ENCODE assay signal across 25 cellular contexts in the genomic region with DNA sequence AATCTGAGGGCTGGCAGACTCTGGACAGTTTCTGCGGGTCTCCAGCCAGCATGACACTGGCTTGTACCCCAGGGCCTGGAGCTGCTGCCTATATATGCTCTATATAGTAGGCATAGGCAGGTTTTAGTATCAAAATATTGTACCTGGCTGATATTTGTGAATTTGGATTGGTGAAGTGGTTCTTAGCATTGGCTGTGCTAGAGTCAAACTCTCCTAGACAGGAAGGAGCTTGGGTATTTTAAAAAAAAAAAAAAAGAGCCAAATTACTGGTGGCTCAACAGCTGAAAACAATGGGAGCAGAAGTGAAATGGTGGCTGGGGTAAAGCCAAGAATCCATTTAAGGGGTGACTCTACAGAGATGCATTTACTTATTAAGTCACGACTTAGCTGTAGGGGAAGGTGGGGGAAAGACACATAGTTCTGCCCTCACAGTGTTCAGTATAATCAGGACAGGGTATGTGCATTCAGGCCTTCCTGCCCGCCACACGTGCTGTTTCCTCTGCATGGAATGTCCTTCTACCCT. TPM values are rescaled to one million over a fixed set of nuclear protein-coding genes. Genes with fewer than 3 reads are reported as not detected.
A peak's percentile ranks its signal among the peaks of the same experiment; 100 is the strongest.
DNase-seq lines count a peak whose midpoint lies in the region; ATAC-seq and TF ChIP-seq lines count a peak whose summit lies in the region.
"Had no signal": no experiment of that assay in that cellular context is flagged by ENCODE, and none has a peak within 500 bp of the region (broad histone marks: within the 10 kb centered on the region; RNA-seq: fewer than 3 reads in every experiment).

No MANE protein-coding gene starts in this region.

- peaks cover 9 to 34% of the 10 kb centered on the region in 2 donors for H3K36me3 Mint-ChIP-seq in activated T-cell treated with anti-CD3 and anti-CD28 coated beads, Interleukin-2, amount 50 U/mL, for 72 hours (ENCODE audit: insufficient read depth in 2 of 2)
- H3K36me3 Mint-ChIP-seq in activated T-helper 1 cell treated with anti-CD3 and anti-CD28 coated beads, Interleukin-12 subunit alpha, Interleukin-12 subunit beta, Interleukin-2, Interleukin-4 antibody, amounts not matched to agents 30 ng/mL and 10 ng/mL and 1 ng/mL, durations not matched to agents 14 hours and 24 hours and 36 hours (ENCODE audit: low read depth), result peaks cover 64% of the 10 kb centered on the region

- peak overlapping the region in 1 of 2 donors; percentile 24 for H3K4me3 Mint-ChIP-seq in activated T-cell treated with anti-CD3 and anti-CD28 coated beads, Interleukin-2, amount 50 U/mL, for 72 hours
- H3K4me3 Mint-ChIP-seq in activated T-helper 1 cell treated with anti-CD3 and anti-CD28 coated beads, Interleukin-12 subunit alpha, Interleukin-12 subunit beta, Interleukin-2, Interleukin-4 antibody, amounts not matched to agents 30 ng/mL and 10 ng/mL and 1 ng/mL, durations not matched to agents 14 hours and 24 hours and 36 hours, result peak overlapping the region; percentile 24
- peak overlapping the region in 1 of 2 donors; percentile 36 for H3K4me3 Mint-ChIP-seq in stimulated activated naive CD8-positive, alpha-beta T cell treated with anti-CD3 and anti-CD28 coated beads, Interleukin-15, amount 100 ng/mL, for 72 hours
- H3K4me3 Mint-ChIP-seq: CD14-positive monocyte; memory B cell; stimulated activated memory B cell treated with anti-CD40 and anti-IgM and Interleukin-4, amounts not matched to agents 10 μg/mL and 1 μg/mL and 100 μg/mL, for 72 hours had no signal

- H3K27me3 Mint-ChIP-seq in activated T-cell treated with anti-CD3 and anti-CD28 coated beads, Interleukin-2, amount 50 U/mL, for 72 hours (ENCODE audit: low read depth), result no peaks in the 10 kb centered on the region
- no peaks in the 10 kb centered on the region for H3K27me3 Mint-ChIP-seq in activated T-helper 1 cell treated with anti-CD3 and anti-CD28 coated beads, Interleukin-12 subunit alpha, Interleukin-12 subunit beta, Interleukin-2, Interleukin-4 antibody, amounts not matched to agents 30 ng/mL and 10 ng/mL and 1 ng/mL, durations not matched to agents 14 hours and 24 hours and 36 hours (ENCODE audit: insufficient read depth)
- H3K27me3 Mint-ChIP-seq in stimulated activated naive CD8-positive, alpha-beta T cell treated with anti-CD3 and anti-CD28 coated beads, Interleukin-15, amount 100 ng/mL, for 72 hours, result no peaks in the 10 kb centered on the region
- H3K27me3 Mint-ChIP-seq: memory B cell; stimulated activated memory B cell treated with anti-CD40 and anti-IgM and Interleukin-4, amounts not matched to agents 10 μg/mL and 1 μg/mL and 100 μg/mL, for 72 hours had no signal

- peak overlapping the region in 57 of 59 donors; percentile 2 to 99 (median 71) for H3K27ac ChIP-seq in dorsolateral prefrontal cortex
- H3K27ac ChIP-seq: psoas muscle, SJSA1, upper lobe of right lung had no signal

- H3K27me3 ChIP-seq in dorsolateral prefrontal cortex, result no peaks in the 10 kb centered on the region
- H3K27me3 ChIP-seq: SJSA1, upper lobe of right lung had no signal

- no peak for TF ChIP-seq CTCF in dorsolateral prefrontal cortex (IDR thresholded peaks at IDR 0.05 in 54 of 56, conservative IDR thresholded peaks at IDR 0.05 in 2 of 56; ENCODE audit: low read depth in 1 of 56, partially characterized antibody in 56 of 56)

- H3K4me1 Mint-ChIP-seq in activated T-cell treated with anti-CD3 and anti-CD28 coated beads, Interleukin-2, amount 50 U/mL, for 72 hours (ENCODE audit: low read depth), result peaks cover 43% of the 10 kb centered on the region
- peaks cover 49% of the 10 kb centered on the region for H3K4me1 Mint-ChIP-seq in activated T-helper 1 cell treated with anti-CD3 and anti-CD28 coated beads, Interleukin-12 subunit alpha, Interleukin-12 subunit beta, Interleukin-2, Interleukin-4 antibody, amounts not matched to agents 30 ng/mL and 10 ng/mL and 1 ng/mL, durations not matched to agents 14 hours and 24 hours and 36 hours (ENCODE audit: low read depth)
- peaks cover 56% of the 10 kb centered on the region for H3K4me1 Mint-ChIP-seq in stimulated activated naive CD8-positive, alpha-beta T cell treated with anti-CD3 and anti-CD28 coated beads, Interleukin-15, amount 100 ng/mL, for 72 hours
- H3K4me1 Mint-ChIP-seq: CD14-positive monocyte; memory B cell; stimulated activated memory B cell treated with anti-CD40 and anti-IgM and Interleukin-4, amounts not matched to agents 10 μg/mL and 1 μg/mL and 100 μg/mL, for 72 hours had no signal

- intact Hi-C loops in activated T-helper 1 cell treated with anti-CD3 and anti-CD28 coated beads, Interleukin-12 subunit alpha, Interleukin-12 subunit beta, Interleukin-2, Interleukin-4 antibody, amounts not matched to agents 30 ng/mL and 10 ng/mL and 1 ng/mL, durations not matched to agents 14 hours and 24 hours and 36 hours (cut with micrococcal nuclease), result loop anchor here (1.0 kb wide), 1 partner anchor 8 kb away; no protein-coding TSS in a partner anchor
- intact Hi-C loops in dorsolateral prefrontal cortex (cut with DNase I), result no loop called here

- DNase-seq in activated T-cell treated with anti-CD3 and anti-CD28 coated beads, Interleukin-2, amount 50 U/mL, for 72 hours, result no peak
- no peak for DNase-seq in activated T-cell treated with anti-CD3 and anti-CD28 coated beads for 4 hours
- no peak for DNase-seq in activated T-helper 1 cell treated with anti-CD3 and anti-CD28 coated beads, Interleukin-12 subunit alpha, Interleukin-12 subunit beta, Interleukin-2, Interleukin-4 antibody, amounts not matched to agents 30 ng/mL and 10 ng/mL and 1 ng/mL, durations not matched to agents 14 hours and 24 hours and 36 hours (ENCODE audit: low spot score)
- no peak for DNase-seq in dorsolateral prefrontal cortex
- DNase-seq in stimulated activated naive CD8-positive, alpha-beta T cell treated with anti-CD3 and anti-CD28 coated beads, Interleukin-15, amount 100 ng/mL, for 72 hours, result no peak
- DNase-seq in NCI-H2227 (lab: John Stamatoyannopoulos, UW; ENCODE audit: unreplicated experiment), result no peak
- DNase-seq in NCI-H146 treated with DMSO at 0.1 percent for 48 hours (lab: John Stamatoyannopoulos, UW; ENCODE audit: unreplicated experiment), result no peak
- DNase-seq: activated CD4-positive, alpha-beta T cell treated with anti-CD3 and anti-CD28 coated beads for 1 hour; DMS79; foreskin melanocyte; NCI-H1092; NCI-H69; PC-3; psoas muscle; T1000; upper lobe of right lung had no signal

- ATAC-seq in activated T-cell treated with anti-CD3 and anti-CD28 coated beads, Interleukin-2, amount 50 U/mL, for 72 hours (replicated peaks in 1 of 2), result peak; percentile 30 to 31
- ATAC-seq in stimulated activated naive CD8-positive, alpha-beta T cell treated with anti-CD3 and anti-CD28 coated beads, Interleukin-15, amount 100 ng/mL, for 72 hours, result peak; percentile 12
- no peak for ATAC-seq in HG02571 (IDR thresholded peaks at IDR 0.05; ENCODE audit: unreplicated experiment)
- ATAC-seq: PC-3; psoas muscle; stimulated activated memory B cell treated with anti-CD40 and anti-IgM and Interleukin-4, amounts not matched to agents 10 μg/mL and 1 μg/mL and 100 μg/mL, for 72 hours; upper lobe of right lung had no signal

- no peak overlapping the region for H3K4me3 ChIP-seq in dorsolateral prefrontal cortex
- H3K4me3 ChIP-seq: psoas muscle, SJSA1, upper lobe of right lung had no signal

- H3K9me3 Mint-ChIP-seq in activated T-cell treated with anti-CD3 and anti-CD28 coated beads, Interleukin-2, amount 50 U/mL, for 72 hours, result no peaks in the 10 kb centered on the region
- H3K9me3 Mint-ChIP-seq in activated T-helper 1 cell treated with anti-CD3 and anti-CD28 coated beads, Interleukin-12 subunit alpha, Interleukin-12 subunit beta, Interleukin-2, Interleukin-4 antibody, amounts not matched to agents 30 ng/mL and 10 ng/mL and 1 ng/mL, durations not matched to agents 14 hours and 24 hours and 36 hours, result no peaks in the 10 kb centered on the region
- no peaks in the 10 kb centered on the region for H3K9me3 Mint-ChIP-seq in stimulated activated naive CD8-positive, alpha-beta T cell treated with anti-CD3 and anti-CD28 coated beads, Interleukin-15, amount 100 ng/mL, for 72 hours
- H3K9me3 Mint-ChIP-seq: CD14-positive monocyte; memory B cell; stimulated activated memory B cell treated with anti-CD40 and anti-IgM and Interleukin-4, amounts not matched to agents 10 μg/mL and 1 μg/mL and 100 μg/mL, for 72 hours had no signal

- H3K27ac Mint-ChIP-seq in activated T-cell treated with anti-CD3 and anti-CD28 coated beads, Interleukin-2, amount 50 U/mL, for 72 hours, result peak overlapping the region; percentile 84
- peak overlapping the region; percentile 82 for H3K27ac Mint-ChIP-seq in activated T-helper 1 cell treated with anti-CD3 and anti-CD28 coated beads, Interleukin-12 subunit alpha, Interleukin-12 subunit beta, Interleukin-2, Interleukin-4 antibody, amounts not matched to agents 30 ng/mL and 10 ng/mL and 1 ng/mL, durations not matched to agents 14 hours and 24 hours and 36 hours
- H3K27ac Mint-ChIP-seq in stimulated activated naive CD8-positive, alpha-beta T cell treated with anti-CD3 and anti-CD28 coated beads, Interleukin-15, amount 100 ng/mL, for 72 hours, result peak overlapping the region; percentile 31 to 82
- H3K27ac Mint-ChIP-seq: CD14-positive monocyte; memory B cell; stimulated activated memory B cell treated with anti-CD40 and anti-IgM and Interleukin-4, amounts not matched to agents 10 μg/mL and 1 μg/mL and 100 μg/mL, for 72 hours had no signal

RNA-seq across cellular contexts. Expression of gene MTFP1, which starts 11.0 kb away (rescaled TPM):
- total RNA-seq in activated T-cell treated with anti-CD3 and anti-CD28 coated beads, Interleukin-2, amount 50 U/mL, for 72 hours, result 10 to 100 TPM; 50.6 to 61.1 TPM
- 72.0 and 72.9 TPM in 2 replicates for total RNA-seq in activated T-helper 1 cell treated with anti-CD3 and anti-CD28 coated beads, Interleukin-12 subunit alpha, Interleukin-12 subunit beta, Interleukin-2, Interleukin-4 antibody, amounts not matched to agents 30 ng/mL and 10 ng/mL and 1 ng/mL, durations not matched to agents 14 hours and 24 hours and 36 hours
- total RNA-seq in dorsolateral prefrontal cortex, result 10 to 100 TPM in 3 of 120 experiments, 1 to 10 TPM in 117; 1.3 to 14.2 (median 4.0) TPM

RNA-seq across cellular contexts. Expression of gene SEC14L2, which starts 17.8 kb away (rescaled TPM):
- 10 to 100 TPM; 15.3 to 19.0 TPM for total RNA-seq in activated T-cell treated with anti-CD3 and anti-CD28 coated beads, Interleukin-2, amount 50 U/mL, for 72 hours
- 25.6 and 27.0 TPM in 2 replicates for total RNA-seq in activated T-helper 1 cell treated with anti-CD3 and anti-CD28 coated beads, Interleukin-12 subunit alpha, Interleukin-12 subunit beta, Interleukin-2, Interleukin-4 antibody, amounts not matched to agents 30 ng/mL and 10 ng/mL and 1 ng/mL, durations not matched to agents 14 hours and 24 hours and 36 hours
- 100 to 1,000 TPM in 7 of 120 experiments, 10 to 100 TPM in 113; 48.9 to 142 (median 72.0) TPM for total RNA-seq in dorsolateral prefrontal cortex

RNA-seq across cellular contexts. Expression of gene RNF215, which starts 27.4 kb away (rescaled TPM):
- total RNA-seq in activated T-cell treated with anti-CD3 and anti-CD28 coated beads, Interleukin-2, amount 50 U/mL, for 72 hours, result 10 to 100 TPM in 1 of 2 donors, 1 to 10 TPM in 1; 8.4 to 12.4 TPM
- 10.3 and 13.2 TPM in 2 replicates for total RNA-seq in activated T-helper 1 cell treated with anti-CD3 and anti-CD28 coated beads, Interleukin-12 subunit alpha, Interleukin-12 subunit beta, Interleukin-2, Interleukin-4 antibody, amounts not matched to agents 30 ng/mL and 10 ng/mL and 1 ng/mL, durations not matched to agents 14 hours and 24 hours and 36 hours
- total RNA-seq in dorsolateral prefrontal cortex, result 10 to 100 TPM; 18.9 to 55.4 (median 34.4) TPM

RNA-seq across cellular contexts. Expression of gene SEC14L3, which starts 57.2 kb away (rescaled TPM):
- not detected for total RNA-seq in activated T-cell treated with anti-CD3 and anti-CD28 coated beads, Interleukin-2, amount 50 U/mL, for 72 hours
- total RNA-seq in activated T-helper 1 cell treated with anti-CD3 and anti-CD28 coated beads, Interleukin-12 subunit alpha, Interleukin-12 subunit beta, Interleukin-2, Interleukin-4 antibody, amounts not matched to agents 30 ng/mL and 10 ng/mL and 1 ng/mL, durations not matched to agents 14 hours and 24 hours and 36 hours, result not detected in 2 replicates
- total RNA-seq in dorsolateral prefrontal cortex, result under 1 TPM in 3 of 120 experiments, not detected in 117; 0.22 to 0.66 (median 0.25) TPM
- total RNA-seq: astrocyte, chondrocyte, HT-29, kidney epithelial cell, PC-3, psoas muscle, SJSA1, upper lobe of right lung had no signal

RNA-seq across cellular contexts. Expression of gene CCDC157, which starts 57.8 kb away (rescaled TPM):
- total RNA-seq in activated T-cell treated with anti-CD3 and anti-CD28 coated beads, Interleukin-2, amount 50 U/mL, for 72 hours, result 1 to 10 TPM; 3.2 to 3.7 TPM
- 2.4 and 3.0 TPM in 2 replicates for total RNA-seq in activated T-helper 1 cell treated with anti-CD3 and anti-CD28 coated beads, Interleukin-12 subunit alpha, Interleukin-12 subunit beta, Interleukin-2, Interleukin-4 antibody, amounts not matched to agents 30 ng/mL and 10 ng/mL and 1 ng/mL, durations not matched to agents 14 hours and 24 hours and 36 hours
- total RNA-seq in dorsolateral prefrontal cortex, result 10 to 100 TPM in 1 of 120 experiments, 1 to 10 TPM in 119; 1.9 to 13.1 (median 6.2) TPM
